In the genomic region with DNA sequence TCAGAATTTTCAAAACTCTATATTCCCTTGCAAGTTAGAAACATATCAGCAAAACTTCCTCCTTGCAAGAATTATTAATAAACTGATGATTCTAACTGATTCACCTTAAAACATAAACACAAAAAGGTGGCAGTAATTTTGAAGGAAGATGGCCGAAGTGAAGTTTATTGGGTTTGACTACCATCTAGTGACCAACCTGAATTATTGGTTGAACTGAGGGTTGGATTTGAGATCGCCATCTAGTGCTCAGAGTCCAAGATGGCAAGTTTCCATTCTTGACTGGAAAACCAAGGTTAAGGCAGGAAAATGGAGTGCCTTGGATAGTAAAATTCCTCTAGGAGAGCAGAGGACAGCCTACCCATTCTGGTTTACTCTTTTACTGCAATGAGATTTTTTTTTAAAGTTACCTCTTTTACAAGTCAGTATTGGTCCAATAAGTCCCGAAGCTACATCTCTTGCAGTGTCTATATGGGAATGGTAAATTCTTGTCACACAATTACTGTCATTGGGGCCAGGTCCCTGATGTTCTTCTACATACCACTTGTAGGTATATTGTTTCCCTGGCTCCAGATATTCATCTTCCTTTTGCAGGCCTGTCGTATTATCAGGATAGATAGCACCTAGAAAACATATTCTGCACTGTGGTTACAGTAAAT, we compare ENCODE assay signal across 9 cellular contexts. TPM values are rescaled to one million over a fixed set of nuclear protein-coding genes. Genes with fewer than 3 reads are reported as not detected.
A peak's percentile ranks its signal among the peaks of the same experiment; 100 is the strongest.
DNase-seq lines count a peak whose midpoint lies in the region; ATAC-seq and TF ChIP-seq lines count a peak whose summit lies in the region.
"Had no signal": no experiment of that assay in that cellular context is flagged by ENCODE, and none has a peak within 500 bp of the region (broad histone marks: within the 10 kb centered on the region; RNA-seq: fewer than 3 reads in every experiment).

No MANE protein-coding gene starts in this region.

- H3K27me3 Mint-ChIP-seq in activated CD8-positive, alpha-beta T cell treated with anti-CD3 and anti-CD28 coated beads, Interleukin-2, amount 10 ng/mL, durations not matched to agents 7 days and 5 days (ENCODE audit: low read depth), result peaks cover 3% of the 10 kb centered on the region
- no peaks in the 10 kb centered on the region for H3K27me3 Mint-ChIP-seq in progenitor cell of endocrine pancreas

- TF ChIP-seq CTCF in GM20000 (IDR thresholded peaks at IDR 0.05; ENCODE audit: extremely low read depth, missing control alignments) (peak; percentile 80), cardiac muscle cell (IDR thresholded peaks at IDR 0.05; ENCODE audit: low read depth, low read length) (peak; percentile 95), progenitor cell of endocrine pancreas (IDR thresholded peaks at IDR 0.05; ENCODE audit: unreplicated experiment) (peak; percentile 90)

- H3K9me3 ChIP-seq in cardiac muscle cell (ENCODE audit: low read depth), result no peaks in the 10 kb centered on the region
- H3K9me3 ChIP-seq: BLaER1 had no signal

- H3K4me1 ChIP-seq in cardiac muscle cell (ENCODE audit: low read depth), result no peaks in the 10 kb centered on the region

- H3K9me3 Mint-ChIP-seq in activated CD8-positive, alpha-beta T cell treated with anti-CD3 and anti-CD28 coated beads, Interleukin-2, amount 10 ng/mL, durations not matched to agents 7 days and 5 days (ENCODE audit: insufficient read depth), result no peaks in the 10 kb centered on the region
- H3K9me3 Mint-ChIP-seq in progenitor cell of endocrine pancreas (ENCODE audit: low read depth), result no peaks in the 10 kb centered on the region

- H3K36me3 Mint-ChIP-seq in activated CD8-positive, alpha-beta T cell treated with anti-CD3 and anti-CD28 coated beads, Interleukin-2, amount 10 ng/mL, durations not matched to agents 7 days and 5 days (ENCODE audit: low read depth), result no peaks in the 10 kb centered on the region
- H3K36me3 Mint-ChIP-seq in progenitor cell of endocrine pancreas (ENCODE audit: insufficient read depth), result no peaks in the 10 kb centered on the region

- no peak overlapping the region for H3K27ac ChIP-seq in cardiac muscle cell
- H3K27ac ChIP-seq: BLaER1 had no signal

- CTCF ChIA-PET in activated CD8-positive, alpha-beta T cell treated with anti-CD3 and anti-CD28 coated beads, Interleukin-2, amount 10 ng/mL, durations not matched to agents 7 days and 5 days (lab: Charles Lee), result interaction anchor here (1.3 to 6.3 kb wide), 4 partner anchors 143 to 322 kb away, joined by 3 to 113 read pairs (median 44); a partner anchor contains a TSS

- ATAC-seq in HG03521 (IDR thresholded peaks at IDR 0.05; ENCODE audit: unreplicated experiment), result peak; percentile 82
- ATAC-seq in activated CD8-positive, alpha-beta T cell treated with anti-CD3 and anti-CD28 coated beads, Interleukin-2, amount 10 ng/mL, durations not matched to agents 7 days and 5 days, result peak; percentile 70

- H3K27me3 ChIP-seq in cardiac muscle cell, result no peaks in the 10 kb centered on the region
- H3K27me3 ChIP-seq: BLaER1 had no signal

- H3K27ac Mint-ChIP-seq in activated CD8-positive, alpha-beta T cell treated with anti-CD3 and anti-CD28 coated beads, Interleukin-2, amount 10 ng/mL, durations not matched to agents 7 days and 5 days, result no peak overlapping the region
- H3K27ac Mint-ChIP-seq in progenitor cell of endocrine pancreas, result no peak overlapping the region

- no peak overlapping the region for H3K4me3 ChIP-seq in cardiac muscle cell
- H3K4me3 ChIP-seq: BLaER1 had no signal

- POLR2A ChIA-PET in activated CD8-positive, alpha-beta T cell treated with anti-CD3 and anti-CD28 coated beads, Interleukin-2, amount 10 ng/mL, durations not matched to agents 7 days and 5 days (lab: Charles Lee), result no interaction called here

- H3K36me3 ChIP-seq in cardiac muscle cell, result no peaks in the 10 kb centered on the region
- H3K36me3 ChIP-seq: BLaER1 had no signal

- no peak overlapping the region for H3K4me3 Mint-ChIP-seq in activated CD8-positive, alpha-beta T cell treated with anti-CD3 and anti-CD28 coated beads, Interleukin-2, amount 10 ng/mL, durations not matched to agents 7 days and 5 days
- no peak overlapping the region for H3K4me3 Mint-ChIP-seq in progenitor cell of endocrine pancreas (ENCODE audit: low read depth)

- DNase-seq in activated CD4-positive, CD25-positive, alpha-beta regulatory T cell treated with anti-CD3 and anti-CD28 coated beads, Interleukin-2, amount 50 U/mL, for 16 hours (ENCODE audit: low read depth, low spot score), result peak; percentile 7
- DNase-seq in activated CD4-positive, CD25-positive, alpha-beta regulatory T cell (lab: John Stamatoyannopoulos, UW), result no peak
- peak; percentile 70 for DNase-seq in GM20000 (ENCODE audit: low spot score)
- peak; percentile 60 to 91 for DNase-seq in NCI-H446 (lab: John Stamatoyannopoulos, UW)
- peak; percentile 54 for DNase-seq in activated CD8-positive, alpha-beta T cell treated with anti-CD3 and anti-CD28 coated beads, Interleukin-2, amount 10 ng/mL, durations not matched to agents 7 days and 5 days
- peak; percentile 76 to 93 for DNase-seq in cardiac muscle cell (ENCODE audit: low read depth in 1 of 2, low spot score in 1 of 2)
- peak; percentile 18 for DNase-seq in progenitor cell of endocrine pancreas (ENCODE audit: low spot score, unreplicated experiment)

- H3K4me1 Mint-ChIP-seq in activated CD8-positive, alpha-beta T cell treated with anti-CD3 and anti-CD28 coated beads, Interleukin-2, amount 10 ng/mL, durations not matched to agents 7 days and 5 days (ENCODE audit: low read depth), result peaks cover 15% of the 10 kb centered on the region
- peaks cover 17% of the 10 kb centered on the region for H3K4me1 Mint-ChIP-seq in progenitor cell of endocrine pancreas (ENCODE audit: low read depth)

RNA-seq across cellular contexts. Expression of a gene that starts 51.6 kb away (rescaled TPM):
- total RNA-seq in activated CD8-positive, alpha-beta T cell treated with anti-CD3 and anti-CD28 coated beads, Interleukin-2, amount 10 ng/mL, durations not matched to agents 7 days and 5 days, result not detected
- total RNA-seq in cardiac muscle cell (0.12 TPM in 1 of 2 replicates, not detected in the other), progenitor cell of endocrine pancreas (0.93 and 1.0 TPM in 2 replicates)
- not detected in 2 replicates for polyA plus RNA-seq in cardiac muscle cell

Comparison
In these comparisons a context has a peak if more than half of its experiments do, and no peak if none do; other contexts are left out.
1. DNase-seq: peak in activated CD4-positive, CD25-positive, alpha-beta regulatory T cell treated with anti-CD3 and anti-CD28 coated beads, Interleukin-2, amount 50 U/mL, for 16 hours (single experiment), GM20000 (single experiment), NCI-H446 (2 of 2), activated CD8-positive, alpha-beta T cell treated with anti-CD3 and anti-CD28 coated beads, Interleukin-2, amount 10 ng/mL, durations not matched to agents 7 days and 5 days (single experiment), cardiac muscle cell (2 of 2) and progenitor cell of endocrine pancreas (single experiment); none in activated CD4-positive, CD25-positive, alpha-beta regulatory T cell (0 of 4).
2. Peak in every context shown above with its lines, with median percentiles within 50 percentile points of each other: CTCF ChIP-seq.